ENCODE assay signal across 9 cellular contexts in the genomic region with DNA sequence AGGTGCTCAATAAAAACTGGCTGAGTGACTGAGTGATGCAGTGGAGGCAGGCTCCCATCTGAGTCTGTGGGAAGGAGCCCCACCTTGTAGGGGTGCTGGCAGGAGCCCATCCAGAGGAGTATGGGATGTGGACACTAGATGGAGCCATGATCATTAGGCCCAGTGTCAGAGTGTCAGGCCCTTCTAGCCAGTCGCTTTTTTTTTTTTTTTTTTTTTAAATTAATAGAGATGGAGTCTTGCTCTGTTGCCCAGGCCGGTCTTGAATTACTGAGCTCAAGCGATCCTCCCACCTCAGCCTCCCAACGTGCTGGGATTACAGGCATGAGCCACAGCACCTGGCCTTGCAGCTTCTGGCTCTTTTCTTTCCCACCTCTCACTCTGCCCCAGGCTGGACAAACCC. TPM values are rescaled to one million over a fixed set of nuclear protein-coding genes. Genes with fewer than 3 reads are reported as not detected.
A peak's percentile ranks its signal among the peaks of the same experiment; 100 is the strongest.
DNase-seq lines count a peak whose midpoint lies in the region; ATAC-seq and TF ChIP-seq lines count a peak whose summit lies in the region.
"Had no signal": no experiment of that assay in that cellular context is flagged by ENCODE, and none has a peak within 500 bp of the region (broad histone marks: within the 10 kb centered on the region; RNA-seq: fewer than 3 reads in every experiment).

No MANE protein-coding gene starts in this region.

- no peak overlapping the region for H3K9ac ChIP-seq in neural cell (ENCODE audit: low read length)

- peaks cover 60% of the 10 kb centered on the region for H3K36me3 ChIP-seq in OCI-LY7 (ENCODE audit: insufficient read depth, low read length)
- H3K36me3 ChIP-seq in neural cell (ENCODE audit: insufficient read depth, low read length) = no peaks in the 10 kb centered on the region

- no peaks in the 10 kb centered on the region for H3K27me3 ChIP-seq in neural cell (ENCODE audit: insufficient read depth, low read depth, low read length)

- H3K4me1 ChIP-seq in OCI-LY7 (ENCODE audit: insufficient read depth, low read length, poor library complexity, severe bottlenecking) = peaks cover 54% of the 10 kb centered on the region

- DNase-seq in COLO829 (ENCODE audit: low spot score) (peak; percentile 88), HUDEP-2 (lab: John Stamatoyannopoulos, UW; ENCODE audit: unreplicated experiment in 76 of 76) (peak in 69 of 76 experiments; percentile 3 to 75 (median 45)), OCI-LY7 (ENCODE audit: low spot score) (peak; percentile 87), fibroblast of mammary gland (ENCODE audit: low read depth) (peak; percentile 86)
- DNase-seq in activated T-cell treated with anti-CD3 and anti-CD28 coated beads, Interleukin-2, amount 50 U/mL, for 4 hours = peak; percentile 43

- peaks cover 6% of the 10 kb centered on the region for H3K36me3 Mint-ChIP-seq in activated T-cell treated with anti-CD3 and anti-CD28 coated beads, Interleukin-2, amount 50 U/mL, for 4 hours (ENCODE audit: insufficient read depth)

- H3K9me2 ChIP-seq in OCI-LY7 (ENCODE audit: insufficient read depth, low read length) (no peaks in the 10 kb centered on the region), neural cell (ENCODE audit: insufficient read depth, low read length) (no peaks in the 10 kb centered on the region)

- H3K4me3 Mint-ChIP-seq in activated T-cell treated with anti-CD3 and anti-CD28 coated beads, Interleukin-2, amount 50 U/mL, for 4 hours = no peak overlapping the region
- H3K4me3 Mint-ChIP-seq: T-helper 1 cell treated with Interleukin-12 subunit alpha and Interleukin-12 subunit beta and Interleukin-4 antibody, amounts not matched to agents 30 μg/mL and 1 μg/mL, for 36 hours had no signal

- BruUV-seq in OCI-LY7 (replicated peaks; lab: Mats Ljungman, UMichigan) = no TSS peak

- H3K4me1 Mint-ChIP-seq in activated T-cell treated with anti-CD3 and anti-CD28 coated beads, Interleukin-2, amount 50 U/mL, for 4 hours (ENCODE audit: low read depth) = no peaks in the 10 kb centered on the region

- POLR2A ChIA-PET in OCI-LY7 (lab: Charles Lee) = interaction anchor here (0.6 to 1.4 kb wide), 5 partner anchors 11 to 212 kb away, joined by 3 to 5 read pairs (median 3); no protein-coding TSS in a partner anchor

- no peaks in the 10 kb centered on the region for H3K9me3 Mint-ChIP-seq in activated T-cell treated with anti-CD3 and anti-CD28 coated beads, Interleukin-2, amount 50 U/mL, for 4 hours
- H3K9me3 Mint-ChIP-seq: T-helper 1 cell treated with Interleukin-12 subunit alpha and Interleukin-12 subunit beta and Interleukin-4 antibody, amounts not matched to agents 30 μg/mL and 1 μg/mL, for 36 hours had no signal

- ATAC-seq in GM19463 (IDR thresholded peaks at IDR 0.05; ENCODE audit: unreplicated experiment) = peak; percentile 76
- peak; percentile 91 to 95 for ATAC-seq in activated T-cell treated with anti-CD3 and anti-CD28 coated beads, Interleukin-2, amount 50 U/mL, for 4 hours
- no peak for ATAC-seq in HG02970 (IDR thresholded peaks at IDR 0.05; ENCODE audit: low FRiP score, unreplicated experiment)

- H3K4me2 ChIP-seq in OCI-LY7 (ENCODE audit: low read length) (peak overlapping the region; percentile 36), neural cell (ENCODE audit: low read length) (no peak overlapping the region)

- TF ChIP-seq EP300 in neural cell (conservative IDR thresholded peaks at IDR 0.05; ENCODE audit: poor library complexity, severe bottlenecking) = no peak

- H3K4me3 ChIP-seq in OCI-LY7 (ENCODE audit: low read depth, low read length, poor library complexity, severe bottlenecking) (no peak overlapping the region), fibroblast of mammary gland (ENCODE audit: control insufficient read depth, low read depth, low read length) (no peak overlapping the region), neural cell (ENCODE audit: low read length) (no peak overlapping the region)

- TF ChIP-seq CTCF in OCI-LY7 (conservative IDR thresholded peaks at IDR 0.05; ENCODE audit: low read length) = peak; percentile 87
- peak; percentile 87 for TF ChIP-seq CTCF in fibroblast of mammary gland (conservative IDR thresholded peaks at IDR 0.05; ENCODE audit: control insufficient read depth, insufficient read depth, low read depth, low read length)
- peak; percentile 33 for TF ChIP-seq CTCF in neural cell (IDR thresholded peaks at IDR 0.05; ENCODE audit: poor library complexity, severe bottlenecking)

- CTCF ChIA-PET in OCI-LY7 (lab: Charles Lee; ENCODE audit: unreplicated experiment) = no interaction called here

- TF ChIP-seq RAD21 in neural cell (conservative IDR thresholded peaks at IDR 0.05) = no peak

- no peaks in the 10 kb centered on the region for H3F3A ChIP-seq in neural cell (ENCODE audit: insufficient read depth, low read length, poor library complexity, severe bottlenecking)

- H3K27ac ChIP-seq in OCI-LY7 (ENCODE audit: low read depth, low read length, poor library complexity, severe bottlenecking) (peak overlapping the region; percentile 65), neural cell (ENCODE audit: low read length) (no peak overlapping the region)

- intact Hi-C loops in OCI-LY7 (cut with micrococcal nuclease; ENCODE audit: unreplicated experiment) = loop anchor here (1.0 to 10.0 kb wide), 6 partner anchors 24 to 225 kb away; a partner anchor contains a TSS

- H3K27me3 Mint-ChIP-seq in activated T-cell treated with anti-CD3 and anti-CD28 coated beads, Interleukin-2, amount 50 U/mL, for 4 hours (ENCODE audit: low read depth) = no peaks in the 10 kb centered on the region

- H3K9me3 ChIP-seq in OCI-LY7 (ENCODE audit: low read length) = no peaks in the 10 kb centered on the region
- no peaks in the 10 kb centered on the region for H3K9me3 ChIP-seq in neural cell (ENCODE audit: low read length)

- no peaks in the 10 kb centered on the region for H3K79me2 ChIP-seq in OCI-LY7 (ENCODE audit: insufficient read depth, low read depth, low read length)
- no peaks in the 10 kb centered on the region for H3K79me2 ChIP-seq in neural cell (replicated peaks; ENCODE audit: insufficient read depth, low read length)

- no peak overlapping the region for H2AFZ ChIP-seq in OCI-LY7 (ENCODE audit: low read length)
- H2AFZ ChIP-seq in neural cell (ENCODE audit: low read depth, low read length) = no peak overlapping the region

- H4K20me1 ChIP-seq in OCI-LY7 (ENCODE audit: insufficient read depth, low read length) (no peaks in the 10 kb centered on the region), neural cell (ENCODE audit: insufficient read depth) (no peaks in the 10 kb centered on the region)

TF ChIP-seq in neural cell, 6 proteins besides CTCF, POLR2A, EP300 and RAD21:
- TF ChIP-seq TAF1 (IDR thresholded peaks at IDR 0.05; ENCODE audit: low read depth) = no peak
- TF ChIP-seq, protein P1, sequence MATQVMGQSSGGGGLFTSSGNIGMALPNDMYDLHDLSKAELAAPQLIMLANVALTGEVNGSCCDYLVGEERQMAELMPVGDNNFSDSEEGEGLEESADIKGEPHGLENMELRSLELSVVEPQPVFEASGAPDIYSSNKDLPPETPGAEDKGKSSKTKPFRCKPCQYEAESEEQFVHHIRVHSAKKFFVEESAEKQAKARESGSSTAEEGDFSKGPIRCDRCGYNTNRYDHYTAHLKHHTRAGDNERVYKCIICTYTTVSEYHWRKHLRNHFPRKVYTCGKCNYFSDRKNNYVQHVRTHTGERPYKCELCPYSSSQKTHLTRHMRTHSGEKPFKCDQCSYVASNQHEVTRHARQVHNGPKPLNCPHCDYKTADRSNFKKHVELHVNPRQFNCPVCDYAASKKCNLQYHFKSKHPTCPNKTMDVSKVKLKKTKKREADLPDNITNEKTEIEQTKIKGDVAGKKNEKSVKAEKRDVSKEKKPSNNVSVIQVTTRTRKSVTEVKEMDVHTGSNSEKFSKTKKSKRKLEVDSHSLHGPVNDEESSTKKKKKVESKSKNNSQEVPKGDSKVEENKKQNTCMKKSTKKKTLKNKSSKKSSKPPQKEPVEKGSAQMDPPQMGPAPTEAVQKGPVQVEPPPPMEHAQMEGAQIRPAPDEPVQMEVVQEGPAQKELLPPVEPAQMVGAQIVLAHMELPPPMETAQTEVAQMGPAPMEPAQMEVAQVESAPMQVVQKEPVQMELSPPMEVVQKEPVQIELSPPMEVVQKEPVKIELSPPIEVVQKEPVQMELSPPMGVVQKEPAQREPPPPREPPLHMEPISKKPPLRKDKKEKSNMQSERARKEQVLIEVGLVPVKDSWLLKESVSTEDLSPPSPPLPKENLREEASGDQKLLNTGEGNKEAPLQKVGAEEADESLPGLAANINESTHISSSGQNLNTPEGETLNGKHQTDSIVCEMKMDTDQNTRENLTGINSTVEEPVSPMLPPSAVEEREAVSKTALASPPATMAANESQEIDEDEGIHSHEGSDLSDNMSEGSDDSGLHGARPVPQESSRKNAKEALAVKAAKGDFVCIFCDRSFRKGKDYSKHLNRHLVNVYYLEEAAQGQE (IDR thresholded peaks at IDR 0.05; ENCODE audit: borderline replicate concordance) = no peak
- TF ChIP-seq EZH2 (IDR thresholded peaks at IDR 0.05; ENCODE audit: borderline replicate concordance, insufficient read depth, low read length, poor library complexity, severe bottlenecking) = no peak

RNA-seq across cellular contexts. Expression of a gene that starts 11.5 kb away (rescaled TPM):
- total RNA-seq in OCI-LY7 (2014; rRNA removed; shearing (Covaris generic)) = 72.5 and 90.8 TPM in 2 replicates
- total RNA-seq in OCI-LY7 (2022) = 59.5 and 68.6 TPM in 2 replicates
- 10 to 100 TPM; 24.6 to 31.0 (median 27.5) TPM for total RNA-seq in activated T-cell treated with anti-CD3 and anti-CD28 coated beads, Interleukin-2, amount 50 U/mL, for 4 hours
- polyA plus RNA-seq in neural cell = 22.8 and 23.3 TPM in 2 replicates
- 21.4 and 23.9 TPM in 2 replicates for polyA minus RNA-seq in neural cell

RNA-seq across cellular contexts. Expression of a gene that starts 11.7 kb away (rescaled TPM):
- 86.0 and 87.2 TPM in 2 replicates for total RNA-seq in OCI-LY7 (2014; rRNA removed; shearing (Covaris generic))
- total RNA-seq in OCI-LY7 (2022) = 145 and 150 TPM in 2 replicates
- total RNA-seq in activated T-cell treated with anti-CD3 and anti-CD28 coated beads, Interleukin-2, amount 50 U/mL, for 4 hours = 100 to 1,000 TPM; 213 to 236 (median 232) TPM
- 52.2 and 63.3 TPM in 2 replicates for polyA plus RNA-seq in neural cell
- polyA minus RNA-seq in neural cell = 26.1 and 28.0 TPM in 2 replicates

RNA-seq across cellular contexts. Expression of a gene that starts 24.3 kb away (rescaled TPM):
- total RNA-seq in OCI-LY7 (2014; rRNA removed; shearing (Covaris generic)) = 72.4 and 96.0 TPM in 2 replicates
- total RNA-seq in OCI-LY7 (2022) = 160 and 177 TPM in 2 replicates
- 10 to 100 TPM; 17.5 to 23.7 (median 20.8) TPM for total RNA-seq in activated T-cell treated with anti-CD3 and anti-CD28 coated beads, Interleukin-2, amount 50 U/mL, for 4 hours
- 3.8 and 4.0 TPM in 2 replicates for polyA plus RNA-seq in neural cell
- 2.2 and 2.3 TPM in 2 replicates for polyA minus RNA-seq in neural cell

RNA-seq across cellular contexts. Expression of a gene that starts 47.5 kb away (rescaled TPM):
- 14.0 and 26.9 TPM in 2 replicates for total RNA-seq in OCI-LY7 (2014; rRNA removed; shearing (Covaris generic))
- 37.4 and 39.2 TPM in 2 replicates for total RNA-seq in OCI-LY7 (2022)
- under 1 TPM; 0.29 to 0.46 (median 0.38) TPM for total RNA-seq in activated T-cell treated with anti-CD3 and anti-CD28 coated beads, Interleukin-2, amount 50 U/mL, for 4 hours
- polyA plus RNA-seq in neural cell = not detected in 2 replicates
- polyA minus RNA-seq in neural cell = not detected in 2 replicates

Comparison
In these comparisons a context has a peak if more than half of its experiments do, and no peak if none do; other contexts are left out.
1. CTCF ChIP-seq: peak in every context shown above with its lines; median percentile 87 in OCI-LY7; 87 in fibroblast of mammary gland; 33 in neural cell.